In the genomic region with DNA sequence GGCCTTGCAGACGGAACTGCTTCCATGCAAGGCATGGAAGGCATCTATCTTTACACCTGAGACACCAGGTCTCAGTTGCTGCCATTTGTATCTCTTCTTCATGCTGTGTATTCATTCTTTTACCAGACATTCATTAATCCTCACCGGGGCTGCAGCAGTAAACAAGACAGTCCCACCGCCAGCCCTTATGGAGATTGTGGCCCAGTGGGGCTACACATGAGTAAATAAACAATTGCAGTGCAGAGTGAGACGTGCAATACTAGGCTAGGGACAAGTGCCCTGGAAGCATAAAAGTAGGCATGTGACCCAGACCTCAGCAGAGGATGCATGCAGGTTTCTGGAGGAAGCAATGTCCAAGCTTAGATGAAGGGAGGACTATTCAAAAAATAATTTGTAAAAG, we compare ENCODE assay signal across 4 cellular contexts.
"Had no signal": no experiment of that assay in that cellular context is flagged by ENCODE, and none has a peak within 500 bp of the region (broad histone marks: within the 10 kb centered on the region; RNA-seq: fewer than 3 reads in every experiment).

No MANE protein-coding gene starts in this region.

- H3K4me3 Mint-ChIP-seq: GM23338, H9 had no signal

- H3K27ac Mint-ChIP-seq: H9 had no signal

- H3K4me3 ChIP-seq: GM23338 had no signal

- DNase-seq: H9, HCEC 1CT, IMR-90 had no signal
